1 cellular context compared by ENCODE assay signal in genomic region chr17:75289122-75289831, GRCh38.
TF ChIP-seq lines count a peak whose summit lies in the region.

TSS of gene SLC25A19 (minus strand) at chr17:75289433. CDS start at chr17:75286764, 2,669 bp downstream.

TF ChIP-seq in K562, 482 proteins besides CTCF, POLR2A, EP300 and RAD21 (continued from another document and continues in another):
- TF ChIP-seq TSHZ1 (CRISPR knock-in tag; IDR thresholded peaks at IDR 0.05) (no peak; the same call in 1 of the 2 replicates), ARHGAP35 (IDR thresholded peaks at IDR 0.05; ENCODE audit: partially characterized antibody) (no peak), ZBTB12 (CRISPR knock-in tag; IDR thresholded peaks at IDR 0.05) (peak; percentile 56; the same call in 1 of the 2 replicates), FOXK1 (CRISPR knock-in tag; IDR thresholded peaks at IDR 0.05; ENCODE audit: borderline replicate concordance) (peak; percentile 63; the same call in 1 of the 2 replicates), THRB (CRISPR knock-in tag; conservative IDR thresholded peaks at IDR 0.05) (no peak), POLR2B (IDR thresholded peaks at IDR 0.05; ENCODE audit: low read depth, partially characterized antibody) (peak; percentile 60), TAF15 (IDR thresholded peaks at IDR 0.05; ENCODE audit: low read depth, low read length) (no peak), CUX1 (CRISPR knock-in tag; IDR thresholded peaks at IDR 0.05) (no peak), POLR2AphosphoS5 (IDR thresholded peaks at IDR 0.05; ENCODE audit: control insufficient read depth, insufficient read depth, low read depth, low read length) (peak; percentile 26; the same call in 1 of the 2 replicates), RNF219 (CRISPR knock-in tag; IDR thresholded peaks at IDR 0.05) (no peak), ZBTB40 (IDR thresholded peaks at IDR 0.05) (peak; percentile 67), ZBTB40 (CRISPR knock-in tag; IDR thresholded peaks at IDR 0.05) (no peak), ARNT (IDR thresholded peaks at IDR 0.05) (no peak; a peak in 1 of 4 replicates), RNF2 (IDR thresholded peaks at IDR 0.05) (peak; percentile 74; the same call in 1 of the 2 replicates), PRDM10 (IDR thresholded peaks at IDR 0.05; ENCODE audit: partially characterized antibody) (peak; percentile 80), GATA2 (CRISPR knock-in tag; IDR thresholded peaks at IDR 0.05) (no peak), TAF9B (IDR thresholded peaks at IDR 0.05; ENCODE audit: partially characterized antibody) (peak; percentile 17), NR2C1 (IDR thresholded peaks at IDR 0.05) (peak; percentile 86), NR2C1 (tag; IDR thresholded peaks at IDR 0.05) (peak; percentile 92), NONO (IDR thresholded peaks at IDR 0.05; ENCODE audit: low read depth in 2 of 2, low read length in 1 of 2) (peak in 1 of 2 experiments; percentile 22; a peak in 1 of 4 replicates), NCOA6 (IDR thresholded peaks at IDR 0.05) (no peak), STAG1 (CRISPR knock-in tag; IDR thresholded peaks at IDR 0.05; ENCODE audit: borderline replicate concordance) (no peak), NR2F6 (CRISPR knock-in tag; IDR thresholded peaks at IDR 0.05) (no peak), PHF8 (IDR thresholded peaks at IDR 0.05; ENCODE audit: borderline replicate concordance, low read length) (peak; percentile 88; the same call in 1 of the 2 replicates), SMAD3 (CRISPR knock-in tag; conservative IDR thresholded peaks at IDR 0.05) (no peak), ZBTB1 (CRISPR knock-in tag; IDR thresholded peaks at IDR 0.05; ENCODE audit: borderline replicate concordance, low read depth) (no peak), TEAD1 (CRISPR knock-in tag; IDR thresholded peaks at IDR 0.05) (no peak)
